Comparison of ENCODE assay signal across 11 cellular contexts in the genomic region with DNA sequence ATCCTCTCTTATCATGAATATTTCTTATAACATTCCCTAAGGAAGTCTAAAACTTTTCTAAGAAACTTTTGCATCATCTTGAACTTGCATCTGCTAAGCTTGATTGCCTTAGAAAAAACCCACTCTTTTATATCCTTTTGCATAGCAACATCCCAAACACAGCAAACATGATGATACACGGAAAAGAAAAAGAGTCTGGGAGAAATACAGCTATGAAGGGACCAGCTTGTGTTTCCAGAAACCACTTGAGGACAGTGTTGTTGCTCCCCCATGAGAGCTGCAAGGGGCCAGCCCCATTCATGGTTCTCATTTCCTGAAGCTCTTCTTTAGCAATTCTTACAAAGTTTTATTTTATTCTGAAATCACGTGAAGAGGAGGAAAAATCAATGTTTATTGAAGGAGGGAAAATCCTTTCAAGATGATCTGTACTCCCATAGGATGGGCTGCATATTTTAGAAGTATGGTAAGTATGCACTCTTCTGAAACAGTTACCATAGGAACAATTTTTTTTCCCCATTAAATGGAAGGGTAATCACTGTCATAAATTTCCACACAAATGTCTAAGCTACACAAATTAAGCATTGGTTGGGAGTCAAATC. TPM values are rescaled to one million over a fixed set of nuclear protein-coding genes. Genes with fewer than 3 reads are reported as not detected.
"Had no signal": no experiment of that assay in that cellular context is flagged by ENCODE, and none has a peak within 500 bp of the region (broad histone marks: within the 10 kb centered on the region; RNA-seq: fewer than 3 reads in every experiment).

No MANE protein-coding gene starts in this region.

- H3K4me3 ChIP-seq: mucosa of descending colon, psoas muscle, suprapubic skin, upper lobe of left lung had no signal

- H3K9me3 ChIP-seq: mucosa of descending colon, psoas muscle, suprapubic skin, upper lobe of left lung had no signal

- H3K36me3 ChIP-seq: suprapubic skin, upper lobe of left lung had no signal

- H3K27me3 ChIP-seq: suprapubic skin, upper lobe of left lung had no signal

- DNase-seq: activated effector memory CD4-positive, alpha-beta T cell treated with anti-CD3 and anti-CD28 coated beads, Interleukin-2, amount 50 U/mL, for 16 hours; activated T-cell treated with anti-CD3 and anti-CD28 coated beads, Interleukin-2, amount 50 U/mL, for 4 hours; hippocampal formation; mucosa of descending colon; natural killer cell; nucleus accumbens; psoas muscle; stimulated activated CD4-positive, alpha-beta T cell treated with anti-CD3 and anti-CD28 coated beads, Interleukin-12 subunit alpha, Interleukin-12 subunit beta, amount 100 ng/mL, for 4 hours; stimulated activated naive CD4-positive, alpha-beta T cell treated with Interleukin-2 at 50 U/mL for 16 hours; upper lobe of left lung had no signal

- H3K4me1 ChIP-seq: psoas muscle, upper lobe of left lung had no signal

- H3K27ac ChIP-seq: psoas muscle, suprapubic skin, upper lobe of left lung had no signal

RNA-seq across cellular contexts. Expression of gene ENKUR, which starts 46.1 kb away (rescaled TPM):
- total RNA-seq: activated T-cell treated with anti-CD3 and anti-CD28 coated beads, Interleukin-2, amount 50 U/mL, for 4 hours; psoas muscle; suprapubic skin had no signal
